Comparison of ENCODE assay signal across 10 cellular contexts in the genomic region with DNA sequence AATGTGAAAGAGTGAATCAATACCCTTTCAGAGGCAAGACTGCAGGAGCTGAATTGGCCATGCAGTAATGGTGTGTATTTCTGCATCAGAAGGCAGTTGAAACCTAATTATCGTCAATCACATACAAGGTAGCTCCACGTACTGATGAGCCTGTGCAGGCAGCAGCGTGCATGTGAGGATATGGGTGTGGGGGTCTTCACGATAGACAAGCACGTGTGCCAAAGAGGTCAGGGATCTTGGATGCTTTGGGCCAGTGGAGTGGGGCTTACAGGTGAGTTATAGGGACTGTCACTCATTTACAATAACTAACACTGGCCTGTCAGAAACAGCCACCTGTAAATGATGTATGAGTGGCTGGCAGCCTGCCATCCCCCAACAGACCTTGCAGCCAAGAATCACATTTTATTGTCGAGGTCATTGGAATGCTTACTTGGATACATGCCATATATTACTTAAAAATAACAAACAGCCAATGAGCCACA.
DNase-seq lines count a peak whose midpoint lies in the region; ATAC-seq and TF ChIP-seq lines count a peak whose summit lies in the region.
"Had no signal": no experiment of that assay in that cellular context is flagged by ENCODE, and none has a peak within 500 bp of the region (broad histone marks: within the 10 kb centered on the region; RNA-seq: fewer than 3 reads in every experiment).

No MANE protein-coding gene starts in this region.

- no peak overlapping the region for H3K4me3 ChIP-seq in BLaER1
- H3K4me3 ChIP-seq in Panc1 (ENCODE audit: low read depth in 2 of 2, low read length in 2 of 2) = no peak overlapping the region
- H3K4me3 ChIP-seq: GM12878, left lung had no signal

- H3K27me3 ChIP-seq in BLaER1 (peaks cover 7% of the 10 kb centered on the region; the same call in 1 of the 2 replicates), Panc1 (ENCODE audit: control insufficient read depth, insufficient read depth, low read length) (peaks cover 4% of the 10 kb centered on the region; the same call in 1 of the 2 replicates)
- H3K27me3 ChIP-seq: left lung had no signal

- H3K9me3 ChIP-seq in BLaER1 (no peaks in the 10 kb centered on the region), Panc1 (ENCODE audit: control insufficient read depth, insufficient read depth, low read depth, low read length) (no peaks in the 10 kb centered on the region)
- H3K9me3 ChIP-seq: left lung had no signal

- H3K4me1 ChIP-seq in BLaER1 (peaks cover 7% of the 10 kb centered on the region; the same call in 1 of the 2 replicates), Panc1 (ENCODE audit: control insufficient read depth, insufficient read depth, low read length) (peaks cover 7% of the 10 kb centered on the region; the same call in 1 of the 2 replicates)
- H3K4me1 ChIP-seq: left lung had no signal

- H3K36me3 ChIP-seq in BLaER1 (no peaks in the 10 kb centered on the region), Panc1 (ENCODE audit: control insufficient read depth, insufficient read depth, low read length) (no peaks in the 10 kb centered on the region)
- H3K36me3 ChIP-seq: left lung had no signal

- no peak overlapping the region for H3K9ac ChIP-seq in BLaER1

- POLR2A ChIA-PET in Panc1 (lab: Charles Lee) = no interaction called here

- peak overlapping the region; percentile 20 for H3K4me2 ChIP-seq in BLaER1

- no peak for TF ChIP-seq CTCF in Panc1 (IDR thresholded peaks at IDR 0.05)

- intact Hi-C loops in Panc1 (cut with micrococcal nuclease; ENCODE audit: unreplicated experiment) = no loop called here

- peak; percentile 35 for DNase-seq in HK-2 (ENCODE audit: unreplicated experiment)
- no peak for DNase-seq in Panc1 (ENCODE audit: low read depth, low spot score)
- DNase-seq in glomerular endothelial cell (ENCODE audit: extremely low read depth, low read depth, low spot score) = peak; percentile 42
- DNase-seq in medulla oblongata (ENCODE audit: extremely low spot score) = no peak
- DNase-seq: left lung had no signal

- ATAC-seq in Panc1 (0 out of 2 replicates have a peak, but pooled peaks have one; percentile 21), HG02798 (IDR thresholded peaks at IDR 0.05; ENCODE audit: poor library complexity, unreplicated experiment) (no peak), GM19023 (IDR thresholded peaks at IDR 0.05; ENCODE audit: unreplicated experiment) (no peak), GM19324 (IDR thresholded peaks at IDR 0.05; ENCODE audit: low FRiP score, unreplicated experiment) (no peak)
- ATAC-seq: GM12878, left lung had no signal

- H4K20me1 ChIP-seq in BLaER1 = no peaks in the 10 kb centered on the region

- CTCF ChIA-PET in Panc1 (lab: Charles Lee) = no interaction called here

- BruUV-seq in Panc1 (replicated peaks; lab: Mats Ljungman, UMichigan) = no TSS peak

- in situ Hi-C loops in Panc1 (cut with HindIII; ENCODE audit: low pct_unique_long_range_greater_than_20kb, low sequenced_read_pairs) = no loop called here

- H3K27ac ChIP-seq in BLaER1 = no peak overlapping the region
- H3K27ac ChIP-seq in Panc1 (ENCODE audit: low read length) = no peak overlapping the region
- H3K27ac ChIP-seq: left lung had no signal

Comparison
In these comparisons a context has a peak if more than half of its experiments do, and no peak if none do; other contexts are left out.
1. DNase-seq: peak in HK-2 (single experiment) and glomerular endothelial cell (single experiment); none in Panc1 (single experiment) and medulla oblongata (single experiment).